Comparison of ENCODE assay signal across 18 cellular contexts in the genomic region with DNA sequence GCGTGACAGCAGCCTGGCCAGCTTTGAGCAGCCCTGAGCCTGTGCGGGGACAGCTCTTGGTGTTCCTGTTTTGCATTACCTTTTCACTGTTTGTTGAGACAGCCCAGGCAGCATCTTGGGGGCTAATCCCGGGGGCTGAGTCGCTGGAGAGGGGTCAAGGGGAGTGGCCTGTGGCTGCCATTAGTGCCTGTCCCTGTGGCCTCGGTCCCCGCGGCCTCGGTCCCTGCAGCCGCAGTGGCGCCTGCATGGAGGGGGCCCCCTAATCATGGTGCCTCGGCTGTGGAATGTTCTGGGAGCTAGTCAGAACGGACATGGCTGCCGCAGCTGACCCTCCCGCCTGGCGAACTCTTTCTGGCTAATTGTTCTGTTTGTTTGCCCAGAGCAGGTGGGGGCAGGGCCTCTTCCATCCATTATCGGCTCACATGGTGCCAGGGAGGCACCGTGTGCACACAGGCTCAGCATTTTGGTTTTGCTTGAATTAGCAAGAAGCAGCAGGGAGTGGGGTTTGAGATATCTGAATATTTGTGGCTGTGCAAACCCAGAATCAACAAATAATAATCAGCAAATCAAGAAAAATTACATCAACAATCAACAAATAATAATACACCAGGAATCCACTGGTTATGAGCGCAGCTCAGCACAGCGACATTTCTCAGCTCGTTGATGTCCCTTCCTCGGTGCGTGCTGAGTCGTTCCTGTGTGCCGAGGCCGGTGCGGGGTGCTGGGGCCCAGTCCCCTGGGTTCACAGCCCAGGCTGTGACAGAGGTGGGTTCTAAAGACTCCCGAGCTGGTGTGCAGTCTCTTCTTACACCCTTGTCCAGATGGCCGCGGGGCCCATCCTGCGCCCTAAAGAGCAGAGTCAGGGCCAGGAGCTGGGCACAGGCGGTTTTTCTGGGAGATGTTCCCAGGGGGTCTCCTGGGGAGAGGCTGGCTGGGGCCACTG. TPM values are rescaled to one million over a fixed set of nuclear protein-coding genes. Genes with fewer than 3 reads are reported as not detected.
DNase-seq lines count a peak whose midpoint lies in the region; ATAC-seq, FAIRE-seq and TF ChIP-seq lines count a peak whose summit lies in the region.
"Had no signal": no experiment of that assay in that cellular context is flagged by ENCODE, and none has a peak within 500 bp of the region (broad histone marks: within the 10 kb centered on the region; RNA-seq: fewer than 3 reads in every experiment).

No MANE protein-coding gene starts in this region.

- H3K27me3 ChIP-seq in cardiac muscle cell (no peaks in the 10 kb centered on the region), heart right ventricle (no peaks in the 10 kb centered on the region), K562 (ENCODE audit: control insufficient read depth in 2 of 2, insufficient read depth in 2 of 2, low read length in 2 of 2) (no peaks in the 10 kb centered on the region)
- H3K27me3 ChIP-seq: SJCRH30 had no signal

- no peaks in the 10 kb centered on the region for H3K9me1 ChIP-seq in K562 (ENCODE audit: control insufficient read depth, insufficient read depth, low read length)

- H3K27ac ChIP-seq in cardiac muscle cell (peak overlapping the region; percentile 68), heart right ventricle (no peak overlapping the region), K562 (ENCODE audit: extremely low read depth, low read depth, low read length) (no peak overlapping the region)
- H3K27ac ChIP-seq: lower lobe of right lung, SJCRH30 had no signal

- peak overlapping the region in 1 of 2 experiments; percentile 26; a peak in 1 of 4 replicates for H3K9ac ChIP-seq in K562 (ENCODE audit: insufficient read depth in 1 of 2, low read depth in 2 of 2, low read length in 2 of 2)

- ATAC-seq in heart right ventricle (no peak), K562 (no peak)
- ATAC-seq: lower lobe of right lung; naive thymus-derived CD4-positive, alpha-beta T cell had no signal

- CTCF ChIA-PET in K562 (lab: Yijun Ruan, JAX; ENCODE audit: low intra/inter-chr PET ratio) = no interaction called here

- 89 to 92% methylated on average over 31 of the region's 31 CpGs for WGBS in heart right ventricle, 2 donors
- 96% methylated on average over 12 of the region's 31 CpGs for WGBS in K562 (ENCODE audit: insufficient coverage, low coverage, missing lambda C conversion rate)

- H3K36me3 ChIP-seq in cardiac muscle cell = no peaks in the 10 kb centered on the region
- H3K36me3 ChIP-seq in heart right ventricle = peaks cover 0 to 4% (median 0%) of the 10 kb centered on the region in 9 donors
- peaks cover 5% of the 10 kb centered on the region; the same call in 1 of the 3 replicates for H3K36me3 ChIP-seq in K562 (ENCODE audit: control insufficient read depth, insufficient read depth, low read length)
- H3K36me3 ChIP-seq: SJCRH30 had no signal

- intact Hi-C loops in heart right ventricle (cut with DNase I) (no loop called here), K562 (cut with micrococcal nuclease) (no loop called here)

- H3K4me3 ChIP-seq in cardiac muscle cell (no peak overlapping the region), heart right ventricle (no peak overlapping the region), K562 (no peak overlapping the region)
- H3K4me3 ChIP-seq: lower lobe of right lung, SJCRH30 had no signal

- no peak for TF ChIP-seq POLR2A in K562 (conservative IDR thresholded peaks at IDR 0.05)

- TF ChIP-seq CTCF in cardiac muscle cell (IDR thresholded peaks at IDR 0.05; ENCODE audit: low read depth, low read length) (no peak), heart right ventricle (IDR thresholded peaks at IDR 0.05) (no peak), K562 (IDR thresholded peaks at IDR 0.05 in 2 of 3, conservative IDR thresholded peaks at IDR 0.05 in 1 of 3; ENCODE audit: insufficient read depth in 2 of 3, low read depth in 1 of 3, low read length in 3 of 3) (no peak)

- no peak for FAIRE-seq in K562 (lab: Jason Lieb, UNC)
- FAIRE-seq: GM18507, GM19239 had no signal

- in situ Hi-C loops in K562 (cut with MboI) = no loop called here

- DNase-seq in cardiac muscle cell (ENCODE audit: low read depth in 1 of 2, low spot score in 1 of 2) (no peak), heart right ventricle (no peak), NCI-H345 treated with DMSO at 0.1 percent for 48 hours (lab: John Stamatoyannopoulos, UW; ENCODE audit: unreplicated experiment) (peak; percentile 5), K562 (ENCODE audit: extremely low read depth in 1 of 4, low spot score in 3 of 4) (no peak), DMS114 treated with DMSO at 0.1 percent for 48 hours (lab: John Stamatoyannopoulos, UW; ENCODE audit: unreplicated experiment) (no peak), NOMO-1 (lab: John Stamatoyannopoulos, UW; ENCODE audit: unreplicated experiment in 2 of 2) (no peak), mucosa of gallbladder (ENCODE audit: low spot score) (no peak), islet precursor cell (no peak)
- DNase-seq: ACHN; activated CD4-positive, alpha-beta T cell treated with anti-CD3 and anti-CD28 coated beads, Interleukin-2, amount 10 ng/mL, durations not matched to agents 7 days and 5 days; CD4-positive, alpha-beta memory T cell; central memory CD4-positive, alpha-beta T cell; lower lobe of right lung; naive thymus-derived CD4-positive, alpha-beta T cell; SJCRH30; stimulated activated CD4-positive, alpha-beta T cell treated with anti-CD3 and anti-CD28 coated beads, Interleukin-2, amount 100 ng/mL, for 24 hours had no signal

- H3K4me2 ChIP-seq in K562 (ENCODE audit: insufficient read depth, low read length) = no peak overlapping the region

- no peaks in the 10 kb centered on the region for H4K20me1 ChIP-seq in K562 (replicated peaks; ENCODE audit: control insufficient read depth, insufficient read depth, low read length)

- POLR2A ChIA-PET in K562 (lab: Yijun Ruan, JAX) = interaction anchor here (0.6 to 0.7 kb wide), 3 partner anchors 9 to 271 kb away, joined by 3 to 5 read pairs (median 3); no protein-coding TSS in a partner anchor

- TF ChIP-seq RAD21 in K562 (CRISPR knock-in tag; conservative IDR thresholded peaks at IDR 0.05 in 1 of 2, IDR thresholded peaks at IDR 0.05 in 1 of 2) = no peak

- TF ChIP-seq EP300 in K562 (IDR thresholded peaks at IDR 0.05; ENCODE audit: low read length) = no peak

- H3K4me1 ChIP-seq in cardiac muscle cell (ENCODE audit: low read depth) (peaks cover 17% of the 10 kb centered on the region), heart right ventricle (no peaks in the 10 kb centered on the region), K562 (replicated peaks in 1 of 2; ENCODE audit: control insufficient read depth in 2 of 2, insufficient read depth in 2 of 2, low read length in 2 of 2) (peaks cover 0 to 26% of the 10 kb centered on the region in 2 experiments; a peak in 2 of 5 replicates)
- H3K4me1 ChIP-seq: lower lobe of right lung, SJCRH30 had no signal

- no peaks in the 10 kb centered on the region for H3K9me3 ChIP-seq in cardiac muscle cell (ENCODE audit: low read depth)
- no peaks in the 10 kb centered on the region for H3K9me3 ChIP-seq in heart right ventricle
- H3K9me3 ChIP-seq in K562 (replicated peaks; ENCODE audit: control insufficient read depth, insufficient read depth, low read depth, low read length) = no peaks in the 10 kb centered on the region
- H3K9me3 ChIP-seq: lower lobe of right lung, SJCRH30 had no signal

- no peak overlapping the region for H2AFZ ChIP-seq in K562 (ENCODE audit: low read depth, low read length)

- BruUV-seq in K562 (replicated peaks; lab: Mats Ljungman, UMichigan) = no TSS peak

- no peaks in the 10 kb centered on the region for H3K79me2 ChIP-seq in K562 (ENCODE audit: control insufficient read depth, insufficient read depth, low read length)

TF ChIP-seq in K562, 482 proteins besides CTCF, POLR2A, EP300 and RAD21:
- TF ChIP-seq, protein P1, sequence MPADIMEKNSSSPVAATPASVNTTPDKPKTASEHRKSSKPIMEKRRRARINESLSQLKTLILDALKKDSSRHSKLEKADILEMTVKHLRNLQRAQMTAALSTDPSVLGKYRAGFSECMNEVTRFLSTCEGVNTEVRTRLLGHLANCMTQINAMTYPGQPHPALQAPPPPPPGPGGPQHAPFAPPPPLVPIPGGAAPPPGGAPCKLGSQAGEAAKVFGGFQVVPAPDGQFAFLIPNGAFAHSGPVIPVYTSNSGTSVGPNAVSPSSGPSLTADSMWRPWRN (IDR thresholded peaks at IDR 0.05; ENCODE audit: low read depth) = no peak
- TF ChIP-seq POLR2G (IDR thresholded peaks at IDR 0.05; ENCODE audit: low read depth, low read length) = peak; percentile 19; the same call in 1 of the 2 replicates

RNA-seq across cellular contexts. Expression of gene TRAF3, which starts 27.1 kb away (rescaled TPM):
- total RNA-seq in cardiac muscle cell = 13.4 and 19.7 TPM in 2 replicates
- 6.3 and 7.6 TPM in 2 replicates for polyA plus RNA-seq in cardiac muscle cell
- total RNA-seq in heart right ventricle = 10 to 100 TPM in 7 of 10 donors, 1 to 10 TPM in 3; 8.4 to 15.6 (median 10.9) TPM
- polyA plus RNA-seq in heart right ventricle = 1 to 10 TPM; 2.3 to 2.7 TPM
- 42.1 and 44.1 TPM in 2 replicates for total RNA-seq in K562 (2011; cell fraction: chromatin; rRNA removed; ENCODE audit: low replicate concordance)
- total RNA-seq in K562 (2011; cell fraction: nucleolus; rRNA removed) = 22.5 and 22.8 TPM in 2 replicates
- total RNA-seq in K562 (2011; cell fraction: nucleoplasm; rRNA removed) = 25.0 and 25.2 TPM in 2 replicates
- 8.1 and 11.4 TPM in 2 replicates for total RNA-seq in K562 (2014; rRNA removed)
- 9.1 and 9.9 TPM in 2 replicates for total RNA-seq in K562 (2014; rRNA removed; fragmentation: Illumina TruSeq; extraction: Trizol)
- 7.4 and 9.9 TPM in 2 replicates for total RNA-seq in K562 (2015; rRNA removed; fragmentation: Illumina TruSeq; extraction: Trizol)
- 20.7 and 21.3 TPM in 2 replicates for total RNA-seq in K562 (2021)
- polyA plus RNA-seq in K562 (2011; rRNA removed) = 13.6 and 15.3 TPM in 2 replicates
- 9.6 and 13.1 TPM in 2 replicates for polyA plus RNA-seq in K562 (2011; cell fraction: cytosol; rRNA removed)
- 14.3 and 18.4 TPM in 2 replicates for polyA plus RNA-seq in K562 (2011; cell fraction: nucleus; rRNA removed)
- polyA plus RNA-seq in K562 (2012) = 7.7 and 9.8 TPM in 2 replicates
- 10.7 and 11.5 TPM in 2 replicates for polyA plus RNA-seq in K562 (2014; fragmentation: Illumina TruSeq; extraction: Trizol)
- polyA plus RNA-seq in K562 (2014; fragmentation: Nextera tagmentation; extraction: Ambion mirVana) = under 1 TPM; 0.52 to 0.57 TPM
- polyA plus RNA-seq in K562 (2014; rRNA removed) = 12.1 and 15.3 TPM in 2 replicates
- polyA minus RNA-seq in K562 (2011; rRNA and poly(A)+ RNA removed) = 40.9 and 41.5 TPM in 2 replicates
- polyA minus RNA-seq in K562 (2011; cell fraction: cytosol; rRNA and poly(A)+ RNA removed) = 12.6 and 14.8 TPM in 2 replicates
- polyA minus RNA-seq in K562 (2011; cell fraction: nucleus; rRNA and poly(A)+ RNA removed) = 6.6 and 12.8 TPM in 2 replicates
- 17.0 TPM for total RNA-seq in mucosa of gallbladder
